Comparison of ENCODE assay signal across 2 cellular contexts in genomic region chr7:136942396-136942795, GRCh38.
TF ChIP-seq lines count a peak whose summit lies in the region.

No MANE protein-coding gene starts in this region.

TF ChIP-seq in IMR-90, 13 proteins besides CTCF, POLR2A, EP300 and RAD21 (continued from another document):
- no peak for TF ChIP-seq ELK1 (IDR thresholded peaks at IDR 0.05; ENCODE audit: borderline replicate concordance, low read depth, low read length)
- no peak for TF ChIP-seq MXI1 (IDR thresholded peaks at IDR 0.05; ENCODE audit: borderline replicate concordance, low read depth, low read length)
- no peak for TF ChIP-seq USF2 (IDR thresholded peaks at IDR 0.05; ENCODE audit: low read depth, low read length)

TF ChIP-seq in WTC11, 78 proteins besides CTCF, POLR2A, EP300 and RAD21 (continued from another document):
- TF ChIP-seq ZMAT4 (CRISPR knock-in tag; IDR thresholded peaks at IDR 0.05) (no peak), ESRRA (CRISPR knock-in tag; IDR thresholded peaks at IDR 0.05; ENCODE audit: borderline replicate concordance) (no peak), MAX (CRISPR knock-in tag; IDR thresholded peaks at IDR 0.05) (no peak), SOX15 (CRISPR knock-in tag; IDR thresholded peaks at IDR 0.05) (no peak), ZNF532 (CRISPR knock-in tag; IDR thresholded peaks at IDR 0.05; ENCODE audit: borderline replicate concordance) (no peak), FOXP1 (CRISPR knock-in tag; IDR thresholded peaks at IDR 0.05; ENCODE audit: borderline replicate concordance) (no peak)
TF ChIP-seq in WTC11: peak in this region for 0.
